Comparison of ENCODE assay signal across 1 cellular context in the genomic region with DNA sequence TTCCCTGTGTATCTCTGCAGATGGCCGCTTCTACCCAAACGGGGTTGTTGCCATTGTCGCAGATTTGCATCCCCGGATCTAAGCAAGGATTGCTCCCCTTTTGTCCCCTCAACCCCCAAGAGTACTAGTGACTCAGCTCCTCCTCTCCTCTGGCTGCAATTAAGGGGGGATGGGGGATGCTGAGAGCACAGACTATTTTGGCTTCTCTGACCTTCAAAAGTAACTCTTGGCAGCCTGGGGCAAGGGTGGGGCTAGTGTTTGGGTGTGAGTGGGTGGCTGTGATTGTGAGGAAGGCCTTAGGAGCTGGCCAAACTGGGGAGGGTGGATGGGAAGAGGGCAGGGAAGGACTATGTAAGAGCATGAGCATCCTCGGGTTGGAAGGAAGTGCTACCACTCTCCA.
TF ChIP-seq lines count a peak whose summit lies in the region.

No MANE protein-coding gene starts in this region.

TF ChIP-seq in GM23338, 12 proteins besides CTCF, POLR2A, EP300 and RAD21 (continued from another document):
- TF ChIP-seq, protein P1, sequence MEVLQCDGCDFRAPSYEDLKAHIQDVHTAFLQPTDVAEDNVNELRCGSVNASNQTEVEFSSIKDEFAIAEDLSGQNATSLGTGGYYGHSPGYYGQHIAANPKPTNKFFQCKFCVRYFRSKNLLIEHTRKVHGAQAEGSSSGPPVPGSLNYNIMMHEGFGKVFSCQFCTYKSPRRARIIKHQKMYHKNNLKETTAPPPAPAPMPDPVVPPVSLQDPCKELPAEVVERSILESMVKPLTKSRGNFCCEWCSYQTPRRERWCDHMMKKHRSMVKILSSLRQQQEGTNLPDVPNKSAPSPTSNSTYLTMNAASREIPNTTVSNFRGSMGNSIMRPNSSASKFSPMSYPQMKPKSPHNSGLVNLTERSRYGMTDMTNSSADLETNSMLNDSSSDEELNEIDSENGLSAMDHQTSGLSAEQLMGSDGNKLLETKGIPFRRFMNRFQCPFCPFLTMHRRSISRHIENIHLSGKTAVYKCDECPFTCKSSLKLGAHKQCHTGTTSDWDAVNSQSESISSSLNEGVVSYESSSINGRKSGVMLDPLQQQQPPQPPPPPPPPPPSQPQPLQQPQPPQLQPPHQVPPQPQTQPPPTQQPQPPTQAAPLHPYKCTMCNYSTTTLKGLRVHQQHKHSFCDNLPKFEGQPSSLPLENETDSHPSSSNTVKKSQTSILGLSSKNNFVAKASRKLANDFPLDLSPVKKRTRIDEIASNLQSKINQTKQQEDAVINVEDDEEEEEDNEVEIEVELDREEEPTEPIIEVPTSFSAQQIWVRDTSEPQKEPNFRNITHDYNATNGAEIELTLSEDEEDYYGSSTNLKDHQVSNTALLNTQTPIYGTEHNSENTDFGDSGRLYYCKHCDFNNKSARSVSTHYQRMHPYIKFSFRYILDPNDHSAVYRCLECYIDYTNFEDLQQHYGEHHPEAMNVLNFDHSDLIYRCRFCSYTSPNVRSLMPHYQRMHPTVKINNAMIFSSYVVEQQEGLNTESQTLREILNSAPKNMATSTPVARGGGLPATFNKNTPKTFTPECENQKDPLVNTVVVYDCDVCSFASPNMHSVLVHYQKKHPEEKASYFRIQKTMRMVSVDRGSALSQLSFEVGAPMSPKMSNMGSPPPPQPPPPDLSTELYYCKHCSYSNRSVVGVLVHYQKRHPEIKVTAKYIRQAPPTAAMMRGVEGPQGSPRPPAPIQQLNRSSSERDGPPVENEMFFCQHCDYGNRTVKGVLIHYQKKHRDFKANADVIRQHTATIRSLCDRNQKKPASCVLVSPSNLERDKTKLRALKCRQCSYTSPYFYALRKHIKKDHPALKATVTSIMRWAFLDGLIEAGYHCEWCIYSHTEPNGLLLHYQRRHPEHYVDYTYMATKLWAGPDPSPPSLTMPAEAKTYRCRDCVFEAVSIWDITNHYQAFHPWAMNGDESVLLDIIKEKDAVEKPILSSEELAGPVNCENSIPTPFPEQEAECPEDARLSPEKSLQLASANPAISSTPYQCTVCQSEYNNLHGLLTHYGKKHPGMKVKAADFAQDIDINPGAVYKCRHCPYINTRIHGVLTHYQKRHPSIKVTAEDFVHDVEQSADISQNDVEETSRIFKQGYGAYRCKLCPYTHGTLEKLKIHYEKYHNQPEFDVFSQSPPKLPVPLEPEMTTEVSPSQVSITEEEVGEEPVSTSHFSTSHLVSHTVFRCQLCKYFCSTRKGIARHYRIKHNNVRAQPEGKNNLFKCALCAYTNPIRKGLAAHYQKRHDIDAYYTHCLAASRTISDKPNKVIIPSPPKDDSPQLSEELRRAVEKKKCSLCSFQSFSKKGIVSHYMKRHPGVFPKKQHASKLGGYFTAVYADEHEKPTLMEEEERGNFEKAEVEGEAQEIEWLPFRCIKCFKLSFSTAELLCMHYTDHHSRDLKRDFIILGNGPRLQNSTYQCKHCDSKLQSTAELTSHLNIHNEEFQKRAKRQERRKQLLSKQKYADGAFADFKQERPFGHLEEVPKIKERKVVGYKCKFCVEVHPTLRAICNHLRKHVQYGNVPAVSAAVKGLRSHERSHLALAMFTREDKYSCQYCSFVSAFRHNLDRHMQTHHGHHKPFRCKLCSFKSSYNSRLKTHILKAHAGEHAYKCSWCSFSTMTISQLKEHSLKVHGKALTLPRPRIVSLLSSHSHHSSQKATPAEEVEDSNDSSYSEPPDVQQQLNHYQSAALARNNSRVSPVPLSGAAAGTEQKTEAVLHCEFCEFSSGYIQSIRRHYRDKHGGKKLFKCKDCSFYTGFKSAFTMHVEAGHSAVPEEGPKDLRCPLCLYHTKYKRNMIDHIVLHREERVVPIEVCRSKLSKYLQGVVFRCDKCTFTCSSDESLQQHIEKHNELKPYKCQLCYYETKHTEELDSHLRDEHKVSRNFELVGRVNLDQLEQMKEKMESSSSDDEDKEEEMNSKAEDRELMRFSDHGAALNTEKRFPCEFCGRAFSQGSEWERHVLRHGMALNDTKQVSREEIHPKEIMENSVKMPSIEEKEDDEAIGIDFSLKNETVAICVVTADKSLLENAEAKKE (CRISPR knock-in tag; IDR thresholded peaks at IDR 0.05) = no peak
